ENCODE assay signal across 16 cellular contexts in the genomic region with DNA sequence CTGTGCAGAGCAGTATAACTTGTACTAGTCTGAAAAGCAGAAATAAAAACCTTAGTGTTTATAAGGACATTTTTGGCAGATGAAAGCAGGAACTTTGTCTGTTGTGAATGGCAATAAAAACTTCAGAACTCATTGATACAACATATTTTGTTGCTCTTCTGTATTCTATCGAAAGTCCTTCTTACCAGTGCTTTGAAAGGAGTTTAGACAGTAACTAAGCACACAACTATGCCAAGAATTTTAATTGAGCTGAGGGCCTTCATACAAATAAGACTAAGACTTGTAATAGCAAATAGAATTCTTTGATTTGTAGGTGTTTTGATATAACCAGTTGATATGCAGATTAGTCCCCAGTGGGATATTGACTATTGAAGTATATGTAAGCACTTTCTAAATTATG.
A peak's percentile ranks its signal among the peaks of the same experiment; 100 is the strongest.
DNase-seq lines count a peak whose midpoint lies in the region; FAIRE-seq and TF ChIP-seq lines count a peak whose summit lies in the region.
"Had no signal": no experiment of that assay in that cellular context is flagged by ENCODE, and none has a peak within 500 bp of the region (broad histone marks: within the 10 kb centered on the region; RNA-seq: fewer than 3 reads in every experiment).

No MANE protein-coding gene starts in this region.

- H3K9me3 Mint-ChIP-seq in mesothelial cell of epicardium: peaks cover 8% of the 10 kb centered on the region
- H3K9me3 Mint-ChIP-seq in CD4-positive, alpha-beta memory T cell: peaks cover 0 to 10% (median 5%) of the 10 kb centered on the region in 8 donors
- H3K9me3 Mint-ChIP-seq in activated T-cell treated with anti-CD3 and anti-CD28 coated beads, Interleukin-2, amount 50 U/mL, for 24 hours: peaks cover 5% of the 10 kb centered on the region

- TF ChIP-seq CTCF in AG09309 (IDR thresholded peaks at IDR 0.05; ENCODE audit: control insufficient read depth, insufficient read depth, low read depth, low read length, missing control alignments) (no peak), mesothelial cell of epicardium (IDR thresholded peaks at IDR 0.05; ENCODE audit: unreplicated experiment) (no peak)

- no peaks in the 10 kb centered on the region for H3K36me3 ChIP-seq in CD4-positive, alpha-beta memory T cell (ENCODE audit: insufficient read depth, low read length)

- H3K36me3 Mint-ChIP-seq in mesothelial cell of epicardium: peaks cover 7% of the 10 kb centered on the region
- no peaks in the 10 kb centered on the region for H3K36me3 Mint-ChIP-seq in CD4-positive, alpha-beta memory T cell
- H3K36me3 Mint-ChIP-seq in activated T-cell treated with anti-CD3 and anti-CD28 coated beads, Interleukin-2, amount 50 U/mL, for 24 hours (ENCODE audit: low read depth): no peaks in the 10 kb centered on the region

- no peaks in the 10 kb centered on the region for H3K27me3 Mint-ChIP-seq in mesothelial cell of epicardium (ENCODE audit: low read depth)
- H3K27me3 Mint-ChIP-seq in CD4-positive, alpha-beta memory T cell: no peaks in the 10 kb centered on the region
- no peaks in the 10 kb centered on the region for H3K27me3 Mint-ChIP-seq in activated T-cell treated with anti-CD3 and anti-CD28 coated beads, Interleukin-2, amount 50 U/mL, for 24 hours

- H3K4me3 Mint-ChIP-seq in mesothelial cell of epicardium: no peak overlapping the region
- H3K4me3 Mint-ChIP-seq in CD4-positive, alpha-beta memory T cell: no peak overlapping the region
- no peak overlapping the region for H3K4me3 Mint-ChIP-seq in activated T-cell treated with anti-CD3 and anti-CD28 coated beads, Interleukin-2, amount 50 U/mL, for 24 hours

- FAIRE-seq in endometrium (lab: Jason Lieb, UNC): peak; percentile 18

- no peaks in the 10 kb centered on the region for H3K27me3 ChIP-seq in CD4-positive, alpha-beta memory T cell (ENCODE audit: insufficient read depth, low read length)
- H3K27me3 ChIP-seq: testis had no signal

- H3K4me1 Mint-ChIP-seq in mesothelial cell of epicardium: peaks cover 49% of the 10 kb centered on the region
- no peaks in the 10 kb centered on the region for H3K4me1 Mint-ChIP-seq in CD4-positive, alpha-beta memory T cell
- H3K4me1 Mint-ChIP-seq in activated T-cell treated with anti-CD3 and anti-CD28 coated beads, Interleukin-2, amount 50 U/mL, for 24 hours (ENCODE audit: low read depth): no peaks in the 10 kb centered on the region

- H3K27ac Mint-ChIP-seq in mesothelial cell of epicardium: peak overlapping the region; percentile 96
- H3K27ac Mint-ChIP-seq in CD4-positive, alpha-beta memory T cell: no peak overlapping the region
- H3K27ac Mint-ChIP-seq in activated T-cell treated with anti-CD3 and anti-CD28 coated beads, Interleukin-2, amount 50 U/mL, for 24 hours: no peak overlapping the region

- H3K27ac ChIP-seq in CD4-positive, alpha-beta memory T cell (ENCODE audit: low read depth, low read length): no peak overlapping the region
- H3K27ac ChIP-seq: testis had no signal

- intact Hi-C loops in CD4-positive, alpha-beta memory T cell (cut with micrococcal nuclease): no loop called here

- no peaks in the 10 kb centered on the region for H3K9me3 ChIP-seq in CD4-positive, alpha-beta memory T cell (ENCODE audit: control insufficient read depth in 1 of 2, low read length in 2 of 2)
- H3K9me3 ChIP-seq: testis had no signal

- CTCF ChIA-PET in CD4-positive, alpha-beta memory T cell (lab: Charles Lee; ENCODE audit: partially characterized antibody): no interaction called here

- no peak overlapping the region for H3K4me3 ChIP-seq in AG09309 (ENCODE audit: control insufficient read depth, low read depth, low read length)
- no peak overlapping the region for H3K4me3 ChIP-seq in CD4-positive, alpha-beta memory T cell (ENCODE audit: low read length in 2 of 2)
- H3K4me3 ChIP-seq: testis had no signal

- H3K4me1 ChIP-seq in CD4-positive, alpha-beta memory T cell (ENCODE audit: insufficient read depth, low read length): no peaks in the 10 kb centered on the region
- H3K4me1 ChIP-seq: testis had no signal

- DNase-seq in AG09309 (ENCODE audit: low read depth) (peak; percentile 31), LoVo (ENCODE audit: low spot score) (peak; percentile 27), mesothelial cell of epicardium (ENCODE audit: low spot score in 2 of 2, unreplicated experiment in 2 of 2) (no peak), amniotic stem cell (lab: John Stamatoyannopoulos, UW) (no peak)
- DNase-seq in CD4-positive, alpha-beta memory T cell: no peak
- DNase-seq in activated T-cell treated with anti-CD3 and anti-CD28 coated beads, Interleukin-2, amount 50 U/mL, for 24 hours: no peak
- DNase-seq in stimulated activated CD4-positive, alpha-beta T cell treated with anti-CD3 and anti-CD28 coated beads, Interleukin-2, amount 100 ng/mL, for 48 hours: no peak
- DNase-seq: activated naive CD4-positive, alpha-beta T cell treated with anti-CD3 and anti-CD28 coated beads, Interleukin-2, amount 50 U/mL, for 16 hours; cortex of kidney; DMS 273 treated with DMSO at 0.1 percent for 48 hours; NCI-H446; OCI-M1; posterior cingulate gyrus; T-helper 1 cell; testis had no signal

- POLR2A ChIA-PET in CD4-positive, alpha-beta memory T cell (lab: Charles Lee; ENCODE audit: partially characterized antibody): no interaction called here

Comparison
In these comparisons a context has a peak if more than half of its experiments do, and no peak if none do; other contexts are left out.
1. DNase-seq: peak in AG09309 (single experiment) and LoVo (single experiment); none in mesothelial cell of epicardium (0 of 2), amniotic stem cell (single experiment), CD4-positive, alpha-beta memory T cell (0 of 5), activated T-cell treated with anti-CD3 and anti-CD28 coated beads, Interleukin-2, amount 50 U/mL, for 24 hours (single experiment) and stimulated activated CD4-positive, alpha-beta T cell treated with anti-CD3 and anti-CD28 coated beads, Interleukin-2, amount 100 ng/mL, for 48 hours (0 of 2).